ENCODE assay signal across 8 cellular contexts in genomic region chr1:158112994-158113758, GRCh38.
DNase-seq lines count a peak whose midpoint lies in the region; ATAC-seq and TF ChIP-seq lines count a peak whose summit lies in the region.

No MANE protein-coding gene starts in this region.

- H3K4me3 ChIP-seq in LNCaP clone FGC (ENCODE audit: low read depth, low read length) = no peak overlapping the region
- H3K4me3 ChIP-seq in esophagus (ENCODE audit: low read depth in 1 of 2, low read length in 2 of 2) = peak overlapping the region; percentile 47 to 55
- H3K4me3 ChIP-seq in muscle layer of duodenum (ENCODE audit: low read depth in 1 of 2, low read length in 2 of 2) = peak overlapping the region; percentile 51 to 79
- peak overlapping the region; percentile 36 to 49 for H3K4me3 ChIP-seq in tibial artery

- peaks cover 32% of the 10 kb centered on the region for H3K27me3 ChIP-seq in CD4-positive, alpha-beta T cell (ENCODE audit: control insufficient read depth, insufficient read depth, low read length)
- H3K27me3 ChIP-seq in esophagus (ENCODE audit: control insufficient read depth in 1 of 2, insufficient read depth in 2 of 2, low read length in 2 of 2) (no peaks in the 10 kb centered on the region), muscle layer of duodenum (ENCODE audit: low read depth, low read length) (peaks cover 10% of the 10 kb centered on the region), tibial artery (peaks cover 0 to 11% of the 10 kb centered on the region in 2 donors)

- H3K36me3 ChIP-seq in esophagus (ENCODE audit: control insufficient read depth in 2 of 2, insufficient read depth in 2 of 2, low read length in 1 of 2) (no peaks in the 10 kb centered on the region), muscle layer of duodenum (ENCODE audit: control insufficient read depth in 1 of 2, insufficient read depth in 2 of 2, low read length in 2 of 2) (no peaks in the 10 kb centered on the region), tibial artery (no peaks in the 10 kb centered on the region)

- peaks cover 66% of the 10 kb centered on the region for H3K27me3 Mint-ChIP-seq in CD4-positive, alpha-beta T cell

- CTCF ChIA-PET in CD4-positive, alpha-beta T cell (lab: Charles Lee) = no interaction called here

- peaks cover 11% of the 10 kb centered on the region for H3K4me1 Mint-ChIP-seq in CD4-positive, alpha-beta T cell (ENCODE audit: low read depth)

- no peaks in the 10 kb centered on the region for H3K36me3 Mint-ChIP-seq in CD4-positive, alpha-beta T cell (ENCODE audit: low read depth)

- WGBS in esophagus, 2 donors = 5 to 6% methylated on average over 49 to 58 of the region's 58 CpGs

- peak overlapping the region; percentile 89 for H3K4me3 Mint-ChIP-seq in CD4-positive, alpha-beta T cell

- peak; percentile 58 for ATAC-seq in CD4-positive, alpha-beta T cell (ENCODE audit: poor library complexity)

- peak; percentile 48 for TF ChIP-seq CTCF in CD4-positive, alpha-beta T cell (IDR thresholded peaks at IDR 0.05)
- peak; percentile 34 for TF ChIP-seq CTCF in LNCaP clone FGC (IDR thresholded peaks at IDR 0.05; ENCODE audit: control insufficient read depth, extremely low read depth, insufficient read depth)
- TF ChIP-seq CTCF in tibial artery (IDR thresholded peaks at IDR 0.05) = peak; percentile 43 to 44
- TF ChIP-seq CTCF in GM13976 (IDR thresholded peaks at IDR 0.05; ENCODE audit: borderline replicate concordance, control extremely low read depth, extremely low read depth, insufficient read depth, missing control alignments) = no peak

- H3K9me3 ChIP-seq in CD4-positive, alpha-beta T cell (ENCODE audit: control insufficient read depth, low read length) = no peaks in the 10 kb centered on the region
- H3K9me3 ChIP-seq in esophagus (ENCODE audit: control insufficient read depth in 2 of 2, insufficient read depth in 1 of 2, low read depth in 1 of 2, low read length in 1 of 2) (peaks cover 0 to 3% of the 10 kb centered on the region in 2 donors), muscle layer of duodenum (ENCODE audit: control insufficient read depth in 1 of 2, low read length in 2 of 2) (no peaks in the 10 kb centered on the region), tibial artery (no peaks in the 10 kb centered on the region)

- DNase-seq in CD4-positive, alpha-beta T cell = peak in 7 of 10 experiments; percentile 7 to 50 (median 24)
- DNase-seq in LNCaP clone FGC (ENCODE audit: low read depth) = no peak
- DNase-seq in activated CD4-positive, alpha-beta T cell treated with anti-CD3 and anti-CD28 coated beads for 48 hours = peak; percentile 51
- DNase-seq in tibial artery = no peak
- DNase-seq in G401 (ENCODE audit: low spot score) = no peak
- no peak for DNase-seq in GM13976 (ENCODE audit: low spot score)

- intact Hi-C loops in CD4-positive, alpha-beta T cell (cut with DNase I, micrococcal nuclease) = loop anchor here (2.0 to 10.0 kb wide), 2 partner anchors 120 to 962 kb away; partner anchors contain the start of genes AIM2 (in 1 of the 2) and KIRREL1 (in 1 of the 2)
- intact Hi-C loops in tibial artery (cut with DNase I; ENCODE audit: low total_unique reads) = no loop called here

- in situ Hi-C loops in G401 (cut with HindIII; ENCODE audit: low sequenced_read_pairs) = loop anchor here (25.0 kb wide), 1 partner anchor 151 kb away; no protein-coding TSS in a partner anchor
- in situ Hi-C loops in GM13976 (cut with MboI; ENCODE audit: low sequenced_read_pairs, unreplicated experiment) = no loop called here

- H3K9me3 Mint-ChIP-seq in CD4-positive, alpha-beta T cell = no peaks in the 10 kb centered on the region

- H3K4me1 ChIP-seq in esophagus (ENCODE audit: control insufficient read depth in 2 of 2, insufficient read depth in 2 of 2, low read length in 1 of 2) (no peaks in the 10 kb centered on the region), muscle layer of duodenum (ENCODE audit: control insufficient read depth in 1 of 2, insufficient read depth in 2 of 2, low read length in 2 of 2) (peaks cover 0 to 9% of the 10 kb centered on the region in 2 donors), tibial artery (peaks cover 0 to 17% (median 14%) of the 10 kb centered on the region in 4 donors)

- H3K27ac Mint-ChIP-seq in CD4-positive, alpha-beta T cell = no peak overlapping the region

- POLR2A ChIA-PET in CD4-positive, alpha-beta T cell (lab: Charles Lee) = interaction anchor here (0.6 kb wide), 1 partner anchor 97 kb away, joined by 5 read pairs; no protein-coding TSS in a partner anchor

- H3K27ac ChIP-seq in CD4-positive, alpha-beta T cell (ENCODE audit: low read depth, low read length) = no peak overlapping the region
- H3K27ac ChIP-seq in esophagus (ENCODE audit: low read depth in 2 of 2, low read length in 1 of 2) (no peak overlapping the region), muscle layer of duodenum (ENCODE audit: low read length) (no peak overlapping the region), tibial artery (no peak overlapping the region)

Comparison
In these comparisons a context has a peak if more than half of its experiments do, and no peak if none do; other contexts are left out.
1. DNase-seq: peak in CD4-positive, alpha-beta T cell (7 of 10) and activated CD4-positive, alpha-beta T cell treated with anti-CD3 and anti-CD28 coated beads for 48 hours (single experiment); none in LNCaP clone FGC (single experiment), tibial artery (0 of 2), G401 (single experiment) and GM13976 (single experiment).